Comparison of ENCODE assay signal across 20 cellular contexts in genomic region chr16:57549730-57550129, GRCh38. TPM values are rescaled to one million over a fixed set of nuclear protein-coding genes. Genes with fewer than 3 reads are reported as not detected.
"Had no signal": no experiment of that assay in that cellular context is flagged by ENCODE, and none has a peak within 500 bp of the region (broad histone marks: within the 10 kb centered on the region; RNA-seq: fewer than 3 reads in every experiment).

No MANE protein-coding gene starts in this region.

- H3K27me3 ChIP-seq: adrenal gland, breast epithelium, esophagus squamous epithelium, neutrophil, pancreas, right lobe of liver, suprapubic skin, transverse colon, uterus had no signal

- H3K27me3 Mint-ChIP-seq: activated CD4-positive, alpha-beta memory T cell treated with anti-CD3 and anti-CD28 coated beads for 36 hours; naive thymus-derived CD4-positive, alpha-beta T cell had no signal

- H3K27ac ChIP-seq: adrenal gland, breast epithelium, esophagus squamous epithelium, heart right ventricle, neutrophil, pancreas, right lobe of liver, suprapubic skin, transverse colon, uterus had no signal

- H3K27ac Mint-ChIP-seq: activated CD4-positive, alpha-beta memory T cell treated with anti-CD3 and anti-CD28 coated beads for 36 hours; activated naive CD4-positive, alpha-beta T cell treated with anti-CD3 and anti-CD28 coated beads, Interleukin-2, amount 50 U/mL, for 72 hours had no signal

- ATAC-seq: activated naive CD4-positive, alpha-beta T cell treated with anti-CD3 and anti-CD28 coated beads, Interleukin-2, amount 50 U/mL, for 72 hours; heart right ventricle; mucosa of descending colon; naive thymus-derived CD4-positive, alpha-beta T cell; pancreas; right lobe of liver had no signal

- H3K4me3 Mint-ChIP-seq: activated CD4-positive, alpha-beta memory T cell treated with anti-CD3 and anti-CD28 coated beads for 36 hours; activated T-cell treated with anti-CD3 and anti-CD28 coated beads, Interleukin-2, amount 50 U/mL, for 4 hours had no signal

- DNase-seq: activated CD4-positive, alpha-beta memory T cell treated with anti-CD3 and anti-CD28 coated beads for 36 hours; activated effector memory CD4-positive, alpha-beta T cell treated with anti-CD3 and anti-CD28 coated beads, Interleukin-2, amount 50 U/mL, for 16 hours; activated T-cell treated with anti-CD3 and anti-CD28 coated beads, Interleukin-2, amount 50 U/mL, for 4 hours; dermis blood vessel endothelial cell; effector memory CD4-positive, alpha-beta T cell; esophagus squamous epithelium; heart right ventricle; mesenchymal stem cell; mucosa of descending colon; naive thymus-derived CD4-positive, alpha-beta T cell; stimulated activated naive CD4-positive, alpha-beta T cell treated with Interleukin-2 at 50 U/mL for 16 hours; transverse colon; uterus had no signal

- H3K4me3 ChIP-seq: adrenal gland, breast epithelium, esophagus squamous epithelium, heart right ventricle, mucosa of descending colon, pancreas, right lobe of liver, suprapubic skin, transverse colon, uterus had no signal

- H3K9me3 Mint-ChIP-seq: activated CD4-positive, alpha-beta memory T cell treated with anti-CD3 and anti-CD28 coated beads for 36 hours; activated T-cell treated with anti-CD3 and anti-CD28 coated beads, Interleukin-2, amount 50 U/mL, for 4 hours; naive thymus-derived CD4-positive, alpha-beta T cell had no signal

- H3K36me3 Mint-ChIP-seq: activated CD4-positive, alpha-beta memory T cell treated with anti-CD3 and anti-CD28 coated beads for 36 hours had no signal

RNA-seq across cellular contexts. Expression of gene ADGRG5, which starts 7.3 kb away (rescaled TPM):
- total RNA-seq: dermis blood vessel endothelial cell had no signal
